13 cellular contexts compared by ENCODE assay signal in genomic region chr3:48696156-48696555, GRCh38. TPM values are rescaled to one million over a fixed set of nuclear protein-coding genes. Genes with fewer than 3 reads are reported as not detected.
DNase-seq lines count a peak whose midpoint lies in the region; ATAC-seq and TF ChIP-seq lines count a peak whose summit lies in the region.
"Had no signal": no experiment of that assay in that cellular context is flagged by ENCODE, and none has a peak within 500 bp of the region (broad histone marks: within the 10 kb centered on the region; RNA-seq: fewer than 3 reads in every experiment).

No MANE protein-coding gene starts in this region.

- ATAC-seq in HCT116 = no peak
- peak; percentile 55 for ATAC-seq in left lobe of liver
- ATAC-seq in GM21576 (IDR thresholded peaks at IDR 0.05; ENCODE audit: unreplicated experiment) = no peak
- no peak for ATAC-seq in stimulated activated memory B cell treated with anti-CD40 and anti-IgM and Interleukin-4, amounts not matched to agents 10 μg/mL and 1 μg/mL and 100 μg/mL, for 72 hours
- ATAC-seq: stimulated activated naive CD8-positive, alpha-beta T cell treated with anti-CD3 and anti-CD28 coated beads, Interleukin-15, Interleukin-2, amounts not matched to agents 100 U/mL and 50 U/mL, for 24 hours had no signal

- H3K4me2 ChIP-seq in HCT116 (ENCODE audit: low read length) = peak overlapping the region; percentile 3; the same call in 1 of the 2 replicates
- no peak overlapping the region for H3K4me2 ChIP-seq in smooth muscle cell

- BruUV-seq in HCT116 (replicated peaks; lab: Mats Ljungman, UMichigan) = no TSS peak

- H3K79me2 ChIP-seq in HCT116 (ENCODE audit: insufficient read depth, low read length) (peaks cover 95% of the 10 kb centered on the region), smooth muscle cell (ENCODE audit: low read depth) (peaks cover 93% of the 10 kb centered on the region)

- RAD21 ChIA-PET in HCT116 (lab: Charles Lee; ENCODE audit: low non-redundant PET in 1 of 2, low total read pairs in 2 of 2, uncharacterized antibody in 2 of 2, unreplicated experiment in 2 of 2) = no interaction called here

- H3K27ac ChIP-seq in HCT116 (ENCODE audit: low read depth, low read length) = no peak overlapping the region
- peak overlapping the region; percentile 93 to 96 for H3K27ac ChIP-seq in ascending aorta
- peak overlapping the region; percentile 54 for H3K27ac ChIP-seq in smooth muscle cell (ENCODE audit: low read depth)

- H3K4me1 ChIP-seq in HCT116 (ENCODE audit: control insufficient read depth in 1 of 2, insufficient read depth in 2 of 2, low read length in 2 of 2) = peaks cover 26 to 38% of the 10 kb centered on the region in 2 experiments
- H3K4me1 ChIP-seq in ascending aorta = peaks cover 9 to 23% of the 10 kb centered on the region in 2 donors
- H3K4me1 ChIP-seq in smooth muscle cell (ENCODE audit: low read depth) = peaks cover 29% of the 10 kb centered on the region

- TF ChIP-seq RAD21 in HCT116 (IDR thresholded peaks at IDR 0.05; ENCODE audit: low read depth) = no peak

- peaks cover 6% of the 10 kb centered on the region for H3K4me1 Mint-ChIP-seq in stimulated activated memory B cell treated with anti-CD40 and anti-IgM and Interleukin-4, amounts not matched to agents 10 μg/mL and 1 μg/mL and 100 μg/mL, for 72 hours

- POLR2A ChIA-PET in HCT116 (lab: Charles Lee) = no interaction called here

- intact Hi-C loops in HCT116 (cut with micrococcal nuclease) = no loop called here
- intact Hi-C loops in ascending aorta (cut with DNase I) = no loop called here

- H2AFZ ChIP-seq in HCT116 (ENCODE audit: low read depth, low read length, poor library complexity, severe bottlenecking) (no peak overlapping the region), smooth muscle cell (ENCODE audit: low read depth) (no peak overlapping the region)

- no peak for DNase-seq in HCT116 (ENCODE audit: low read depth, low spot score)
- DNase-seq in ascending aorta (ENCODE audit: low spot score in 2 of 2) = no peak
- no peak for DNase-seq in left lobe of liver (ENCODE audit: low spot score)
- no peak for DNase-seq in smooth muscle cell (lab: John Stamatoyannopoulos, UW; ENCODE audit: unreplicated experiment)
- no peak for DNase-seq in NAMALWA (ENCODE audit: low spot score)
- no peak for DNase-seq in central memory CD4-positive, alpha-beta T cell
- DNase-seq: activated effector memory CD4-positive, alpha-beta T cell treated with Interleukin-2 at 50 U/mL for 16 hours; NCI-H1092; NCI-H446 treated with DMSO at 0.1 percent for 48 hours; stimulated activated naive CD8-positive, alpha-beta T cell treated with anti-CD3 and anti-CD28 coated beads, Interleukin-15, Interleukin-2, amounts not matched to agents 100 U/mL and 50 U/mL, for 24 hours; SW 1271 had no signal

- H3K9ac ChIP-seq in HCT116 (ENCODE audit: low read length) = 0 out of 2 replicates have a peak overlapping the region, but pooled peaks have one; percentile 1
- no peak overlapping the region for H3K9ac ChIP-seq in smooth muscle cell (ENCODE audit: low read depth)

- TF ChIP-seq CTCF in HCT116 (IDR thresholded peaks at IDR 0.05 in 2 of 3, conservative IDR thresholded peaks at IDR 0.05 in 1 of 3; ENCODE audit: borderline replicate concordance in 1 of 3, insufficient read depth in 1 of 3, low read depth in 2 of 3, low read length in 2 of 3) (no peak), ascending aorta (IDR thresholded peaks at IDR 0.05) (no peak), smooth muscle cell (IDR thresholded peaks at IDR 0.05; ENCODE audit: borderline replicate concordance, insufficient read depth, poor library complexity, severe bottlenecking) (no peak)

- H3K36me3 ChIP-seq in HCT116 (ENCODE audit: control insufficient read depth in 1 of 2, insufficient read depth in 2 of 2, low read length in 2 of 2) = peaks cover 48 to 53% of the 10 kb centered on the region in 2 experiments
- peaks cover 38 to 41% of the 10 kb centered on the region in 2 donors for H3K36me3 ChIP-seq in ascending aorta
- peaks cover 16% of the 10 kb centered on the region for H3K36me3 ChIP-seq in smooth muscle cell (ENCODE audit: low read depth)

- H3K9me2 ChIP-seq in HCT116 (ENCODE audit: insufficient read depth) = no peaks in the 10 kb centered on the region

- H3K9me3 ChIP-seq in HCT116 (ENCODE audit: control insufficient read depth in 1 of 2, insufficient read depth in 1 of 2, low read depth in 1 of 2, low read length in 2 of 2) (no peaks in the 10 kb centered on the region), ascending aorta (no peaks in the 10 kb centered on the region), smooth muscle cell (replicated peaks; ENCODE audit: low read depth) (no peaks in the 10 kb centered on the region)

- no peaks in the 10 kb centered on the region for H3K27me3 Mint-ChIP-seq in stimulated activated memory B cell treated with anti-CD40 and anti-IgM and Interleukin-4, amounts not matched to agents 10 μg/mL and 1 μg/mL and 100 μg/mL, for 72 hours

- H3K27ac Mint-ChIP-seq in stimulated activated memory B cell treated with anti-CD40 and anti-IgM and Interleukin-4, amounts not matched to agents 10 μg/mL and 1 μg/mL and 100 μg/mL, for 72 hours = no peak overlapping the region

- no peaks in the 10 kb centered on the region for H3K27me3 ChIP-seq in HCT116 (ENCODE audit: insufficient read depth, low read length)
- no peaks in the 10 kb centered on the region for H3K27me3 ChIP-seq in ascending aorta
- no peaks in the 10 kb centered on the region for H3K27me3 ChIP-seq in smooth muscle cell (ENCODE audit: low read depth)

- peaks cover 38% of the 10 kb centered on the region for H3K36me3 Mint-ChIP-seq in stimulated activated memory B cell treated with anti-CD40 and anti-IgM and Interleukin-4, amounts not matched to agents 10 μg/mL and 1 μg/mL and 100 μg/mL, for 72 hours

- H3K4me3 Mint-ChIP-seq in stimulated activated memory B cell treated with anti-CD40 and anti-IgM and Interleukin-4, amounts not matched to agents 10 μg/mL and 1 μg/mL and 100 μg/mL, for 72 hours = no peak overlapping the region

- TF ChIP-seq POLR2A in HCT116 (IDR thresholded peaks at IDR 0.05; ENCODE audit: borderline replicate concordance, extremely low read depth, insufficient read depth, insufficient read length) = no peak

- peaks cover 52% of the 10 kb centered on the region for H3F3A ChIP-seq in smooth muscle cell (ENCODE audit: low read depth)

- WGBS in smooth muscle cell (ENCODE audit: low lambda C conversion rate) = 94% methylated on average over 5 of the region's 5 CpGs

- CTCF ChIA-PET in HCT116 (lab: Charles Lee) = interaction anchor here (1.4 kb wide), 1 partner anchor 10 kb away, joined by 8 read pairs; the partner anchor contains the start of gene NCKIPSD

- no peaks in the 10 kb centered on the region for H3K9me3 Mint-ChIP-seq in stimulated activated memory B cell treated with anti-CD40 and anti-IgM and Interleukin-4, amounts not matched to agents 10 μg/mL and 1 μg/mL and 100 μg/mL, for 72 hours

- H3K4me3 ChIP-seq in HCT116 (replicated peaks in 1 of 2; ENCODE audit: low read depth in 1 of 2, low read length in 2 of 2) (no peak overlapping the region), ascending aorta (no peak overlapping the region), smooth muscle cell (no peak overlapping the region)

- H4K20me1 ChIP-seq in HCT116 (ENCODE audit: insufficient read depth) (peaks cover 24% of the 10 kb centered on the region; the same call in 1 of the 2 replicates), smooth muscle cell (ENCODE audit: low read depth) (peaks cover 100% of the 10 kb centered on the region)

TF ChIP-seq in HCT116, 20 proteins besides CTCF, POLR2A, EP300 and RAD21:
- TF ChIP-seq ZNF274 (IDR thresholded peaks at IDR 0.05; ENCODE audit: low read depth, low read length) (no peak), CBX3 (IDR thresholded peaks at IDR 0.05; ENCODE audit: low read depth) (no peak)

RNA-seq across cellular contexts. Expression of gene NCKIPSD, which starts 10.4 kb away (rescaled TPM):
- 36.9 TPM for total RNA-seq in HCT116 (2021; ENCODE audit: unreplicated experiment)
- 58.4 and 80.7 TPM in 2 replicates for polyA plus RNA-seq in HCT116 (2012)
- 102 TPM for total RNA-seq in ascending aorta
- 12.0 TPM for total RNA-seq in left lobe of liver
- 18.3 and 21.6 TPM in 2 replicates for total RNA-seq in smooth muscle cell
- 13.8 and 21.9 TPM in 2 replicates for polyA plus RNA-seq in smooth muscle cell

RNA-seq across cellular contexts. Expression of gene IP6K2, which starts 20.9 kb away (rescaled TPM):
- 89.5 TPM for total RNA-seq in HCT116 (2021; ENCODE audit: unreplicated experiment)
- polyA plus RNA-seq in HCT116 (2012) = 115 and 121 TPM in 2 replicates
- 101 TPM for total RNA-seq in ascending aorta
- total RNA-seq in left lobe of liver = 31.1 TPM
- 106 and 119 TPM in 2 replicates for total RNA-seq in smooth muscle cell
- polyA plus RNA-seq in smooth muscle cell = 113 and 124 TPM in 2 replicates

RNA-seq across cellular contexts. Expression of gene CELSR3, which starts 33.5 kb away (rescaled TPM):
- total RNA-seq in HCT116 (2021; ENCODE audit: unreplicated experiment) (7.8 TPM), ascending aorta (2.6 TPM), left lobe of liver (0.45 TPM), smooth muscle cell (2.5 and 3.1 TPM in 2 replicates)
- polyA plus RNA-seq in HCT116 (2012) = 6.3 and 6.8 TPM in 2 replicates
- polyA plus RNA-seq in smooth muscle cell = 1.5 and 2.4 TPM in 2 replicates
